In the genomic region with DNA sequence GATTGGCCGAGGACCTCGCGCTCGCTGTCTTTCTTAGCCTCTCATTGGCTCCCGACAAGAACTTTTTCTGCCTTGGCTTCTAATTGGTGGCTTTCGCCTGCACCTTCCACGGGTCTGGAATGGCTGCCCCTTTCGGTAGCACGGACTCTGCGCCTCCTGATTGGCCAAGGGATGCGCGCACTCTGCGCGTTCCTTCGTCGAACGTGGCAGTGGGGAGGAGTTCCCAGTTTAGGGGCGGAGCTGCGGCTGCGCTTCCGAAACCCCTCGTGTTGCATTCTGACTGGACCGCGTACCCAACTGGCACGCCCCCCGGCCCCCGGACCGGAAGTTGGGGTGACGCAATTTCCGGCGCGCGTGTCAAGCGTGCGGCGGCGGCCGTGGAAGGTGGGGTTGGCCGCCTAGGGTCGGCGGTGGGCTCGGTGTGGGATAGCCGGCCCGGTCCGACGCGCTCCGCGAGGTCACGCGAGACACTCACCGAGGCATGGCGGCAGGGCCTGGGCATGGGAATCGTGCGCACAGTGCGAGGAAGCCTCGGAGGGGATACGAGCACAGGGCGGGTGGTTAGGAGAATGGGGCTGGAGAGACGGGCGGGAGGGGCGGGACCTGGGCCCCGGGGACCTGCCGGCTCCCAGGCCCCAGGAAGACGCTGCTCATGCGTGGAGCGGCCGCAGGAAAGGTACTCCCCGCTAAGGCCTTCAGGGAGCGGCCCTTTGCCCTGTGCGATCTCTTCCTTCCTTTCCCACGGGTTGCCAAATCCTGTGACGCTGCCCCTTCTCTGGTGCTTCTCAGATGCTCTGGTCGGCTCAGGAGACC, we compare ENCODE assay signal across 1 cellular context.
A peak's percentile ranks its signal among the peaks of the same experiment; 100 is the strongest.
TF ChIP-seq lines count a peak whose summit lies in the region.

No MANE protein-coding gene starts in this region.

TF ChIP-seq in HepG2, 621 proteins besides CTCF, POLR2A, EP300 and RAD21 (continued from another document and continues in another):
- TF ChIP-seq, protein P1, sequence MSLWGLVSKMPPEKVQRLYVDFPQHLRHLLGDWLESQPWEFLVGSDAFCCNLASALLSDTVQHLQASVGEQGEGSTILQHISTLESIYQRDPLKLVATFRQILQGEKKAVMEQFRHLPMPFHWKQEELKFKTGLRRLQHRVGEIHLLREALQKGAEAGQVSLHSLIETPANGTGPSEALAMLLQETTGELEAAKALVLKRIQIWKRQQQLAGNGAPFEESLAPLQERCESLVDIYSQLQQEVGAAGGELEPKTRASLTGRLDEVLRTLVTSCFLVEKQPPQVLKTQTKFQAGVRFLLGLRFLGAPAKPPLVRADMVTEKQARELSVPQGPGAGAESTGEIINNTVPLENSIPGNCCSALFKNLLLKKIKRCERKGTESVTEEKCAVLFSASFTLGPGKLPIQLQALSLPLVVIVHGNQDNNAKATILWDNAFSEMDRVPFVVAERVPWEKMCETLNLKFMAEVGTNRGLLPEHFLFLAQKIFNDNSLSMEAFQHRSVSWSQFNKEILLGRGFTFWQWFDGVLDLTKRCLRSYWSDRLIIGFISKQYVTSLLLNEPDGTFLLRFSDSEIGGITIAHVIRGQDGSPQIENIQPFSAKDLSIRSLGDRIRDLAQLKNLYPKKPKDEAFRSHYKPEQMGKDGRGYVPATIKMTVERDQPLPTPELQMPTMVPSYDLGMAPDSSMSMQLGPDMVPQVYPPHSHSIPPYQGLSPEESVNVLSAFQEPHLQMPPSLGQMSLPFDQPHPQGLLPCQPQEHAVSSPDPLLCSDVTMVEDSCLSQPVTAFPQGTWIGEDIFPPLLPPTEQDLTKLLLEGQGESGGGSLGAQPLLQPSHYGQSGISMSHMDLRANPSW (CRISPR knock-in tag; IDR thresholded peaks at IDR 0.05; ENCODE audit: borderline replicate concordance) = no peak; the same call in 1 of the 2 replicates
- TF ChIP-seq TAF15 (IDR thresholded peaks at IDR 0.05; ENCODE audit: low read depth, low read length, poor library complexity, severe bottlenecking) = peak; percentile 69
- TF ChIP-seq ZNF790 (CRISPR knock-in tag; IDR thresholded peaks at IDR 0.05; ENCODE audit: borderline replicate concordance) = no peak
- no peak for TF ChIP-seq ZNF354B (CRISPR knock-in tag; IDR thresholded peaks at IDR 0.05)
- TF ChIP-seq MEIS1 (CRISPR knock-in tag; IDR thresholded peaks at IDR 0.05; ENCODE audit: borderline replicate concordance) = peak; percentile 71; the same call in 1 of the 2 replicates
- no peak for TF ChIP-seq SOX6 (IDR thresholded peaks at IDR 0.05)
- TF ChIP-seq SOX6 (CRISPR knock-in tag; IDR thresholded peaks at IDR 0.05) = peak; percentile 86
- TF ChIP-seq NFKB2 (CRISPR knock-in tag; IDR thresholded peaks at IDR 0.05; ENCODE audit: borderline replicate concordance) = peak; percentile 98; the same call in 1 of the 2 replicates
- peak; percentile 80 for TF ChIP-seq NFKBIZ (CRISPR knock-in tag; IDR thresholded peaks at IDR 0.05)
- peak; percentile 28; the same call in 1 of the 2 replicates for TF ChIP-seq ZNF326 (CRISPR knock-in tag; IDR thresholded peaks at IDR 0.05; ENCODE audit: borderline replicate concordance)
- peak; percentile 80 for TF ChIP-seq ZNF232 (CRISPR knock-in tag; IDR thresholded peaks at IDR 0.05; ENCODE audit: borderline replicate concordance)
- TF ChIP-seq IRX3 (CRISPR knock-in tag; IDR thresholded peaks at IDR 0.05; ENCODE audit: borderline replicate concordance, low read depth) = 0 out of 2 replicates have a peak, but pooled peaks have one; percentile 10
- peak; percentile 51; the same call in 1 of the 2 replicates for TF ChIP-seq SMAD3 (CRISPR knock-in tag; IDR thresholded peaks at IDR 0.05)
- TF ChIP-seq FOXK1 (CRISPR knock-in tag; IDR thresholded peaks at IDR 0.05; ENCODE audit: borderline replicate concordance, low read depth) = peak; percentile 96
- TF ChIP-seq ZBTB42 (CRISPR knock-in tag; IDR thresholded peaks at IDR 0.05) = peak; percentile 92
- TF ChIP-seq ZBTB38 (CRISPR knock-in tag; IDR thresholded peaks at IDR 0.05) = peak; percentile 86; the same call in 1 of the 2 replicates
- peak; percentile 98 for TF ChIP-seq JUN (CRISPR knock-in tag; IDR thresholded peaks at IDR 0.05)
- no peak; the same call in 1 of the 2 replicates for TF ChIP-seq SMAD9 (CRISPR knock-in tag; IDR thresholded peaks at IDR 0.05)
- TF ChIP-seq, protein P2, sequence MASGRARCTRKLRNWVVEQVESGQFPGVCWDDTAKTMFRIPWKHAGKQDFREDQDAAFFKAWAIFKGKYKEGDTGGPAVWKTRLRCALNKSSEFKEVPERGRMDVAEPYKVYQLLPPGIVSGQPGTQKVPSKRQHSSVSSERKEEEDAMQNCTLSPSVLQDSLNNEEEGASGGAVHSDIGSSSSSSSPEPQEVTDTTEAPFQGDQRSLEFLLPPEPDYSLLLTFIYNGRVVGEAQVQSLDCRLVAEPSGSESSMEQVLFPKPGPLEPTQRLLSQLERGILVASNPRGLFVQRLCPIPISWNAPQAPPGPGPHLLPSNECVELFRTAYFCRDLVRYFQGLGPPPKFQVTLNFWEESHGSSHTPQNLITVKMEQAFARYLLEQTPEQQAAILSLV (CRISPR knock-in tag; IDR thresholded peaks at IDR 0.05; ENCODE audit: borderline replicate concordance) = peak; percentile 91
- TF ChIP-seq NPAS2 (CRISPR knock-in tag; IDR thresholded peaks at IDR 0.05; ENCODE audit: borderline replicate concordance) = no peak
- peak; percentile 87 for TF ChIP-seq AGO2 (optimal IDR thresholded peaks at IDR 0.05; ENCODE audit: low read depth, low read length)
- TF ChIP-seq ZNF546 (CRISPR knock-in tag; conservative IDR thresholded peaks at IDR 0.05) = peak; percentile 76; the same call in 1 of the 2 replicates
- TF ChIP-seq MZF1 (CRISPR knock-in tag; IDR thresholded peaks at IDR 0.05; ENCODE audit: borderline replicate concordance) = no peak
- peak; percentile 86 for TF ChIP-seq HDAC2 (CRISPR knock-in tag; IDR thresholded peaks at IDR 0.05)
- TF ChIP-seq PITX1 (CRISPR knock-in tag; IDR thresholded peaks at IDR 0.05) = no peak; the same call in none of the 2 replicates
- no peak for TF ChIP-seq NCOA2 (CRISPR knock-in tag; IDR thresholded peaks at IDR 0.05)
- TF ChIP-seq HMG20B (CRISPR knock-in tag; conservative IDR thresholded peaks at IDR 0.05) = no peak; the same call in 1 of the 2 replicates
- no peak; the same call in 1 of the 2 replicates for TF ChIP-seq ZNF749 (CRISPR knock-in tag; IDR thresholded peaks at IDR 0.05; ENCODE audit: borderline replicate concordance)
- TF ChIP-seq ZNF562 (CRISPR knock-in tag; IDR thresholded peaks at IDR 0.05; ENCODE audit: borderline replicate concordance) = no peak
- peak; percentile 87; the same call in 1 of the 2 replicates for TF ChIP-seq STAT5B (CRISPR knock-in tag; IDR thresholded peaks at IDR 0.05)
- TF ChIP-seq ZNF577 (CRISPR knock-in tag; IDR thresholded peaks at IDR 0.05; ENCODE audit: borderline replicate concordance, low read depth) = no peak
- TF ChIP-seq ZNF788 (CRISPR knock-in tag; IDR thresholded peaks at IDR 0.05; ENCODE audit: borderline replicate concordance) = peak; percentile 85
- TF ChIP-seq SNAPC4 (CRISPR knock-in tag; IDR thresholded peaks at IDR 0.05) = peak; percentile 93
- peak; percentile 41 for TF ChIP-seq SRSF1 (optimal IDR thresholded peaks at IDR 0.05; ENCODE audit: low read depth, low read length)
- TF ChIP-seq MAFG (CRISPR knock-in tag; IDR thresholded peaks at IDR 0.05) = no peak
- TF ChIP-seq, protein P3, sequence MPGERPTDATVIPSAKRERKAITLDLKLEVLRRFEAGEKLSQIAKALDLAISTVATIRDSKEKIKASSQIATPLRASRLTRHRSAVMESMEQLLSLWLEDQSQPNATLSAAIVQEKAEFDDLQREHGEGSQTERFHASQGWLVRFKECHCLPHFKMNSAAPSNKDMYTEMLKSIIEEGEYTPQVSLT (CRISPR knock-in tag; IDR thresholded peaks at IDR 0.05; ENCODE audit: borderline replicate concordance, low read depth) = no peak
- TF ChIP-seq NRL (CRISPR knock-in tag; IDR thresholded peaks at IDR 0.05; ENCODE audit: borderline replicate concordance) = peak; percentile 10; the same call in 1 of the 2 replicates
- TF ChIP-seq ZNF720 (CRISPR knock-in tag; IDR thresholded peaks at IDR 0.05) = no peak
- peak; percentile 93; the same call in 1 of the 2 replicates for TF ChIP-seq ZNF563 (CRISPR knock-in tag; IDR thresholded peaks at IDR 0.05)
- TF ChIP-seq ELF4 (CRISPR knock-in tag; IDR thresholded peaks at IDR 0.05; ENCODE audit: borderline replicate concordance) = no peak; the same call in 1 of the 2 replicates
- TF ChIP-seq ZIK1 (CRISPR knock-in tag; IDR thresholded peaks at IDR 0.05; ENCODE audit: borderline replicate concordance, low read depth) = peak; percentile 70
- TF ChIP-seq KDM6A (CRISPR knock-in tag; IDR thresholded peaks at IDR 0.05; ENCODE audit: low read depth) = no peak
- TF ChIP-seq SYNCRIP (IDR thresholded peaks at IDR 0.05; ENCODE audit: insufficient read depth, low read depth, low read length) = no peak
- 0 out of 2 replicates have a peak, but pooled peaks have one; percentile 13 for TF ChIP-seq SRF (IDR thresholded peaks at IDR 0.05; ENCODE audit: low read depth, low read length)
- TF ChIP-seq ZHX1 (CRISPR knock-in tag; IDR thresholded peaks at IDR 0.05; ENCODE audit: low read depth) = peak; percentile 87
- no peak for TF ChIP-seq ZNF597 (CRISPR knock-in tag; IDR thresholded peaks at IDR 0.05)
- no peak for TF ChIP-seq ZNF557 (CRISPR knock-in tag; IDR thresholded peaks at IDR 0.05)
